In the genomic region with DNA sequence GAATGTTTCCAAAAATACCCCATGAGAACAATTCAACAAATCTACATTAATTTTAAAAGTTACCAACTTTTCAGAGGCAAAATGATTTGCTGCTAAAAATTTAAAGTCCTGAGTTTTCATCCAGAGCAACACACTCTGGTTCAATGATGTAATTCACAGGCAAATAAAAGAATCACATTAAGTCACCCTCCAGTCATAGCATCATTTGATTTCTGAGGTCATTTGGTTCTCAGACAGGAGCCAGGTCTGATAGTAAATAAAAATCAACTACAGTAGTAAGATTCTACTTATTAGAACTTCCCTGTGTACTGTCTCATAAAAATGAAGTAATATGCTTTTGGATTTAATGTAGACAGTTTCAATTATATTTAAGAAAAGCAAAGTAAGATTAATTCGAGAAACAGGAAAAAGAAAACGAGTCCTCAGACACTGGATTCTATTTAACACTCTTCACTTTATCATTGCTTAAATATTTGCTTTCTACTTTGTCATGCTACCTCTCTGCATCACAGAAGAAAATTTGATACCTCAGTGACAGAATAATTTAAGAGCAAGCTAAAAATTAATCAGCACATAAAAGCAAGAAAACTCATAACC, we compare ENCODE assay signal across 20 cellular contexts. TPM values are rescaled to one million over a fixed set of nuclear protein-coding genes. Genes with fewer than 3 reads are reported as not detected.
DNase-seq lines count a peak whose midpoint lies in the region; ATAC-seq, FAIRE-seq and TF ChIP-seq lines count a peak whose summit lies in the region.
"Had no signal": no experiment of that assay in that cellular context is flagged by ENCODE, and none has a peak within 500 bp of the region (broad histone marks: within the 10 kb centered on the region; RNA-seq: fewer than 3 reads in every experiment).

No MANE protein-coding gene starts in this region.

- no peak overlapping the region for H3K4me3 ChIP-seq in liver (ENCODE audit: low read depth in 1 of 3, low read length in 3 of 3)
- H3K4me3 ChIP-seq in HepG2 (replicated peaks in 1 of 3; ENCODE audit: insufficient read depth in 1 of 3, low read depth in 2 of 3, low read length in 3 of 3), result no peak overlapping the region
- no peak overlapping the region for H3K4me3 ChIP-seq in PC-3 (ENCODE audit: low read length)
- H3K4me3 ChIP-seq: gastroesophageal sphincter had no signal

- H3K4me2 ChIP-seq in HepG2 (ENCODE audit: low read depth, low read length), result no peak overlapping the region
- peak overlapping the region; percentile 12; the same call in 1 of the 2 replicates for H3K4me2 ChIP-seq in PC-3 (ENCODE audit: low read length)
- H3K4me2 ChIP-seq: KMS-11 had no signal

- H3K4me3 Mint-ChIP-seq in glutamatergic neuron (ENCODE audit: unreplicated experiment), result no peak overlapping the region
- H3K4me3 Mint-ChIP-seq: nephron; stimulated activated naive CD8-positive, alpha-beta T cell treated with anti-CD3 and anti-CD28 coated beads, Interleukin-15, amount 100 ng/mL, for 72 hours had no signal

- H3K9ac ChIP-seq in liver (ENCODE audit: low read depth in 1 of 2, low read length in 2 of 2) (no peak overlapping the region), HepG2 (ENCODE audit: insufficient read depth, low read depth, low read length) (no peak overlapping the region), PC-3 (ENCODE audit: low read length) (peak overlapping the region; percentile 28)
- H3K9ac ChIP-seq: KMS-11 had no signal

- peak overlapping the region; percentile 33 to 39 for H3K27ac ChIP-seq in liver (ENCODE audit: low read depth in 1 of 2, low read length in 2 of 2)
- no peak overlapping the region for H3K27ac ChIP-seq in HepG2 (ENCODE audit: extremely low read length, insufficient read depth, low read length)
- H3K27ac ChIP-seq in PC-3 (ENCODE audit: low read length), result peak overlapping the region; percentile 74
- H3K27ac ChIP-seq: gastroesophageal sphincter, HL-60, KMS-11 had no signal

- H3K27me3 ChIP-seq in liver (ENCODE audit: control insufficient read depth in 4 of 4, insufficient read depth in 4 of 4, low read length in 3 of 4), result no peaks in the 10 kb centered on the region
- peaks cover 0 to 7% of the 10 kb centered on the region in 2 experiments; a peak in 1 of 5 replicates for H3K27me3 ChIP-seq in HepG2 (ENCODE audit: control insufficient read depth in 1 of 2, insufficient read depth in 2 of 2, low read length in 2 of 2)
- H3K27me3 ChIP-seq in PC-3 (ENCODE audit: low read length), result no peaks in the 10 kb centered on the region

- no peak for TF ChIP-seq EP300 in HepG2 (IDR thresholded peaks at IDR 0.05; ENCODE audit: low read depth in 2 of 2, low read length in 2 of 2)
- TF ChIP-seq EP300 in HepG2 (CRISPR knock-in tag; IDR thresholded peaks at IDR 0.05; ENCODE audit: borderline replicate concordance), result no peak

- peaks cover 8% of the 10 kb centered on the region for H3K27me3 Mint-ChIP-seq in glutamatergic neuron (ENCODE audit: unreplicated experiment)

- H3F3A ChIP-seq in PC-3 (ENCODE audit: low read length, unreplicated experiment), result no peaks in the 10 kb centered on the region

- no peaks in the 10 kb centered on the region for H3K9me2 ChIP-seq in PC-3 (replicated peaks; ENCODE audit: low read length)

- intact Hi-C loops in HepG2 (cut with micrococcal nuclease; ENCODE audit: unreplicated experiment) (no loop called here), PC-3 (cut with micrococcal nuclease) (no loop called here)

- DNase-seq in HepG2 (ENCODE audit: low spot score), result no peak
- DNase-seq in PC-3, result no peak
- DNase-seq in glutamatergic neuron, result no peak
- DNase-seq in stimulated activated CD4-positive, alpha-beta T cell treated with anti-CD3 and anti-CD28 coated beads, Interleukin-4, amount 100 ng/mL, for 24 hours, result no peak
- no peak for DNase-seq in activated CD4-positive, alpha-beta T cell treated with anti-CD3 and anti-CD28 coated beads for 4 hours
- DNase-seq in KG1 (lab: John Stamatoyannopoulos, UW), result no peak
- DNase-seq: activated CD4-positive, CD25-positive, alpha-beta regulatory T cell; activated effector memory CD4-positive, alpha-beta T cell treated with Interleukin-2 at 50 U/mL for 16 hours; GOT3; mammary epithelial cell; stimulated activated naive CD8-positive, alpha-beta T cell treated with anti-CD3 and anti-CD28 coated beads, Interleukin-15, amount 100 ng/mL, for 72 hours; T-helper 2 cell had no signal

- no peaks in the 10 kb centered on the region for H4K20me1 ChIP-seq in HepG2 (ENCODE audit: insufficient read depth, low read length)
- peaks cover 4% of the 10 kb centered on the region; the same call in 1 of the 2 replicates for H4K20me1 ChIP-seq in PC-3 (ENCODE audit: low read length)

- H3K36me3 ChIP-seq in liver (ENCODE audit: control insufficient read depth in 4 of 4, insufficient read depth in 3 of 4, low read depth in 1 of 4, low read length in 3 of 4) (no peaks in the 10 kb centered on the region), HepG2 (replicated peaks in 1 of 2; ENCODE audit: control insufficient read depth in 1 of 2, insufficient read depth in 2 of 2, low read length in 2 of 2) (no peaks in the 10 kb centered on the region), PC-3 (ENCODE audit: low read depth, low read length) (no peaks in the 10 kb centered on the region)
- H3K36me3 ChIP-seq: gastroesophageal sphincter had no signal

- H3K79me2 ChIP-seq in HepG2 (ENCODE audit: insufficient read depth, low read length) (no peaks in the 10 kb centered on the region), PC-3 (ENCODE audit: low read length) (peaks cover 53% of the 10 kb centered on the region)

- TF ChIP-seq RAD21 in liver (IDR thresholded peaks at IDR 0.05), result no peak
- TF ChIP-seq RAD21 in HepG2 (CRISPR knock-in tag; IDR thresholded peaks at IDR 0.05), result no peak

- in situ Hi-C loops in HepG2 (cut with HindIII; ENCODE audit: extremely low pct_ligation_motif_present, low pct_unique_long_range_greater_than_20kb), result no loop called here

- BruUV-seq in HepG2 (replicated peaks; lab: Mats Ljungman, UMichigan), result no TSS peak
- BruUV-seq in PC-3 (replicated peaks; lab: Mats Ljungman, UMichigan), result no TSS peak

- POLR2A ChIA-PET in HepG2 (lab: Yijun Ruan, JAX) (no interaction called here), PC-3 (lab: Charles Lee; ENCODE audit: unreplicated experiment) (no interaction called here)

- no peaks in the 10 kb centered on the region for H3K9me3 Mint-ChIP-seq in glutamatergic neuron (ENCODE audit: unreplicated experiment)
- H3K9me3 Mint-ChIP-seq: nephron; stimulated activated naive CD8-positive, alpha-beta T cell treated with anti-CD3 and anti-CD28 coated beads, Interleukin-15, amount 100 ng/mL, for 72 hours had no signal

- H3K9me3 ChIP-seq in liver (ENCODE audit: control insufficient read depth in 4 of 4, low read length in 3 of 4), result no peaks in the 10 kb centered on the region
- no peaks in the 10 kb centered on the region for H3K9me3 ChIP-seq in HepG2 (ENCODE audit: low read length)
- no peaks in the 10 kb centered on the region for H3K9me3 ChIP-seq in PC-3 (ENCODE audit: low read length)
- H3K9me3 ChIP-seq: gastroesophageal sphincter had no signal

- no peaks in the 10 kb centered on the region for H3K36me3 Mint-ChIP-seq in glutamatergic neuron (ENCODE audit: unreplicated experiment)

- CTCF ChIA-PET in HepG2 (lab: Yijun Ruan, JAX; ENCODE audit: low intra/inter-chr PET ratio, low total read pairs) (no interaction called here), PC-3 (lab: Charles Lee) (no interaction called here)

- TF ChIP-seq CTCF in liver (IDR thresholded peaks at IDR 0.05; ENCODE audit: low read depth, low read length, missing input control) (no peak), HepG2 (CRISPR knock-in tag; IDR thresholded peaks at IDR 0.05) (no peak), PC-3 (conservative IDR thresholded peaks at IDR 0.05; ENCODE audit: low read depth, low read length) (no peak), glutamatergic neuron (IDR thresholded peaks at IDR 0.05; ENCODE audit: partially characterized antibody, unreplicated experiment) (no peak)

- no peak for ATAC-seq in HepG2
- peak; percentile 70 for ATAC-seq in PC-3
- ATAC-seq in GM21737 (IDR thresholded peaks at IDR 0.05; ENCODE audit: unreplicated experiment), result no peak
- ATAC-seq: gastroesophageal sphincter had no signal

- H2AFZ ChIP-seq in HepG2 (ENCODE audit: low read length) (no peak overlapping the region), PC-3 (ENCODE audit: low read length) (no peak overlapping the region)

- H3K4me1 Mint-ChIP-seq in glutamatergic neuron (ENCODE audit: low read depth, unreplicated experiment), result peaks cover 30% of the 10 kb centered on the region

- FAIRE-seq in HepG2 (lab: Jason Lieb, UNC), result no peak
- FAIRE-seq: colon, urothelium cell line had no signal

- TF ChIP-seq POLR2A in HepG2 (IDR thresholded peaks at IDR 0.05; ENCODE audit: insufficient read depth in 1 of 2, low read depth in 2 of 2, low read length in 2 of 2), result no peak

- WGBS in liver, result 25% methylated on average over 2 of the region's 2 CpGs
- WGBS in HepG2 (ENCODE audit: low lambda C conversion rate), result 1% methylated on average over 2 of the region's 2 CpGs

- peaks cover 0 to 17% (median 5%) of the 10 kb centered on the region in 4 donors for H3K4me1 ChIP-seq in liver (ENCODE audit: control insufficient read depth in 4 of 4, insufficient read depth in 4 of 4, low read length in 3 of 4)
- no peaks in the 10 kb centered on the region for H3K4me1 ChIP-seq in HepG2 (ENCODE audit: insufficient read depth, low read length)
- peaks cover 28% of the 10 kb centered on the region for H3K4me1 ChIP-seq in PC-3 (ENCODE audit: insufficient read depth, low read length)

- peak overlapping the region; percentile 29 for H3K27ac Mint-ChIP-seq in glutamatergic neuron (ENCODE audit: unreplicated experiment)
- H3K27ac Mint-ChIP-seq: stimulated activated naive CD8-positive, alpha-beta T cell treated with anti-CD3 and anti-CD28 coated beads, Interleukin-15, amount 100 ng/mL, for 72 hours had no signal

RNA-seq across cellular contexts. Expression of gene MAP7, which starts 25.8 kb away (rescaled TPM):
- 10 to 100 TPM in 1 of 2 donors, 1 to 10 TPM in 1; 3.2 to 17.5 TPM for total RNA-seq in liver
- 1 to 10 TPM; 8.1 to 8.4 TPM for polyA plus RNA-seq in liver
- total RNA-seq in HepG2 (2016; rRNA removed; fragmentation: Illumina TruSeq; extraction: Trizol), result 0.04 and 0.07 TPM in 2 replicates
- total RNA-seq in HepG2 (2016; cell fraction: cytosol; rRNA removed; fragmentation: Illumina TruSeq; extraction: Trizol; ENCODE audit: low read depth), result not detected in 2 replicates
- not detected in 2 replicates for total RNA-seq in HepG2 (2016; cell fraction: insoluble cytoplasmic fraction; rRNA removed; fragmentation: Illumina TruSeq; extraction: Trizol)
- 0.06 and 0.07 TPM in 2 replicates for total RNA-seq in HepG2 (2016; cell fraction: membrane; rRNA removed; fragmentation: Illumina TruSeq; extraction: Trizol)
- not detected in 2 replicates for total RNA-seq in HepG2 (2016; cell fraction: nucleus; rRNA removed; fragmentation: Illumina TruSeq; extraction: Trizol)
- not detected in 2 replicates for polyA plus RNA-seq in HepG2 (2011; rRNA removed)
- not detected in 2 replicates for polyA plus RNA-seq in HepG2 (2011; cell fraction: cytosol; rRNA removed)
- not detected in 2 replicates for polyA plus RNA-seq in HepG2 (2011; cell fraction: nucleus; rRNA removed)
- not detected in 2 replicates for polyA plus RNA-seq in HepG2 (2012)
- not detected in 2 replicates for polyA plus RNA-seq in HepG2 (2016; cell fraction: cytosol; fragmentation: Illumina TruSeq; extraction: Trizol; ENCODE audit: low read depth)
- 0.05 and 0.13 TPM in 2 replicates for polyA plus RNA-seq in HepG2 (2016; cell fraction: insoluble cytoplasmic fraction; fragmentation: Illumina TruSeq; extraction: Trizol; ENCODE audit: low read depth)
- polyA plus RNA-seq in HepG2 (2016; cell fraction: membrane; fragmentation: Illumina TruSeq; extraction: Trizol; ENCODE audit: low read depth), result not detected in 2 replicates
- polyA plus RNA-seq in HepG2 (2016; cell fraction: nucleus; fragmentation: Illumina TruSeq; extraction: Trizol; ENCODE audit: insufficient read depth, low read depth), result not detected in 2 replicates
- polyA minus RNA-seq in HepG2 (2011; rRNA and poly(A)+ RNA removed; ENCODE audit: low replicate concordance), result 26.0 TPM in 1 of 2 replicates, not detected in the other
- 0.18 TPM in 1 of 2 replicates, not detected in the other for polyA minus RNA-seq in HepG2 (2011; cell fraction: cytosol; rRNA and poly(A)+ RNA removed)
- 0.13 TPM in 1 of 2 replicates, not detected in the other for polyA minus RNA-seq in HepG2 (2011; cell fraction: nucleus; rRNA and poly(A)+ RNA removed)
- 13.9 and 25.3 TPM in 2 replicates for total RNA-seq in PC-3 (2014; rRNA removed)
- 2.2 TPM for total RNA-seq in glutamatergic neuron (ENCODE audit: unreplicated experiment)
